20 cellular contexts compared by ENCODE assay signal in the genomic region with DNA sequence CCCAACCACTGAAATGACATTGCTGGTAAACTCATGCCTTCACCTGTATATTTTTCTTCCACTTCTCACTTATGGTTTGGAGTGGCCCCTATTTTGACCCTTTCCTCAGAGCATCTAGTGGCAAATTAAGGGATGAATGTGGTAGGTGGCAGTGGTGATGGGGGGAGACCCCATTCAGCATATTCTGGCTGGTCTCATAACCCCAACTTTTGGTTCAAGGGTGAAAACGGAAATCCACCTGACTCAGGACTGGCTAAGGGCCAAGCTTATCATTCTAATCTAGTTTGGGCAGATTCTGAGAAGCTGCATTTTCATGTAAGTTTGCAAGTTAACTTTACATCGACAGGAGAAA. TPM values are rescaled to one million over a fixed set of nuclear protein-coding genes. Genes with fewer than 3 reads are reported as not detected.
DNase-seq lines count a peak whose midpoint lies in the region; ATAC-seq and TF ChIP-seq lines count a peak whose summit lies in the region.
"Had no signal": no experiment of that assay in that cellular context is flagged by ENCODE, and none has a peak within 500 bp of the region (broad histone marks: within the 10 kb centered on the region; RNA-seq: fewer than 3 reads in every experiment).

No MANE protein-coding gene starts in this region.

- no peaks in the 10 kb centered on the region for H3K27me3 ChIP-seq in PC-3 (ENCODE audit: low read length)
- H3K27me3 ChIP-seq: adrenal gland had no signal

- H3K4me2 ChIP-seq in PC-3 (ENCODE audit: low read length), result no peak overlapping the region

- no peaks in the 10 kb centered on the region for H3K79me2 ChIP-seq in PC-3 (ENCODE audit: low read length)

- H3K27ac Mint-ChIP-seq in activated naive CD4-positive, alpha-beta T cell treated with anti-CD3 and anti-CD28 coated beads for 36 hours, result peak overlapping the region; percentile 57
- H3K27ac Mint-ChIP-seq in activated T-helper 1 cell treated with anti-CD3 and anti-CD28 coated beads, Interleukin-12 subunit alpha, Interleukin-12 subunit beta, Interleukin-2, Interleukin-4 antibody, amounts not matched to agents 30 ng/mL and 10 ng/mL and 1 ng/mL, durations not matched to agents 14 hours and 24 hours and 36 hours, result peak overlapping the region; percentile 81

- no peaks in the 10 kb centered on the region for H3K9me2 ChIP-seq in PC-3 (replicated peaks; ENCODE audit: low read length)

- no peak for TF ChIP-seq CTCF in PC-3 (conservative IDR thresholded peaks at IDR 0.05; ENCODE audit: low read depth, low read length)

- no peak overlapping the region for H3K9ac ChIP-seq in PC-3 (ENCODE audit: low read length)

- ATAC-seq in PC-3 (no peak), GM18511 (IDR thresholded peaks at IDR 0.05; ENCODE audit: unreplicated experiment) (no peak), GM21529 (IDR thresholded peaks at IDR 0.05; ENCODE audit: unreplicated experiment) (no peak)
- ATAC-seq: left ventricle myocardium superior, Right ventricle myocardium inferior had no signal

- no peaks in the 10 kb centered on the region for H3K9me3 Mint-ChIP-seq in activated naive CD4-positive, alpha-beta T cell treated with anti-CD3 and anti-CD28 coated beads for 36 hours
- peaks cover 4% of the 10 kb centered on the region for H3K9me3 Mint-ChIP-seq in activated T-helper 1 cell treated with anti-CD3 and anti-CD28 coated beads, Interleukin-12 subunit alpha, Interleukin-12 subunit beta, Interleukin-2, Interleukin-4 antibody, amounts not matched to agents 30 ng/mL and 10 ng/mL and 1 ng/mL, durations not matched to agents 14 hours and 24 hours and 36 hours
- H3K9me3 Mint-ChIP-seq: CD4-positive, alpha-beta memory T cell had no signal

- H3K4me1 Mint-ChIP-seq in activated naive CD4-positive, alpha-beta T cell treated with anti-CD3 and anti-CD28 coated beads for 36 hours (ENCODE audit: low read depth), result peaks cover 17% of the 10 kb centered on the region
- peaks cover 38% of the 10 kb centered on the region for H3K4me1 Mint-ChIP-seq in activated T-helper 1 cell treated with anti-CD3 and anti-CD28 coated beads, Interleukin-12 subunit alpha, Interleukin-12 subunit beta, Interleukin-2, Interleukin-4 antibody, amounts not matched to agents 30 ng/mL and 10 ng/mL and 1 ng/mL, durations not matched to agents 14 hours and 24 hours and 36 hours (ENCODE audit: low read depth)

- H3K4me1 ChIP-seq in PC-3 (ENCODE audit: insufficient read depth, low read length), result no peaks in the 10 kb centered on the region; the same call in 1 of the 2 replicates
- H3K4me1 ChIP-seq: adrenal gland had no signal

- H2AFZ ChIP-seq in PC-3 (ENCODE audit: low read length), result no peak overlapping the region

- H3K9me3 ChIP-seq in PC-3 (ENCODE audit: low read length), result no peaks in the 10 kb centered on the region
- H3K9me3 ChIP-seq: adrenal gland had no signal

- no peaks in the 10 kb centered on the region for H3F3A ChIP-seq in PC-3 (ENCODE audit: low read length, unreplicated experiment)

- H3K4me3 ChIP-seq in PC-3 (ENCODE audit: low read length), result no peak overlapping the region
- H3K4me3 ChIP-seq: adrenal gland had no signal

- DNase-seq in activated naive CD4-positive, alpha-beta T cell treated with anti-CD3 and anti-CD28 coated beads for 36 hours, result peak; percentile 46
- DNase-seq in activated naive CD4-positive, alpha-beta T cell treated with Interleukin-2 at 50 U/mL for 16 hours, result no peak
- DNase-seq in PC-3 (peak; percentile 9), NK-92 (lab: John Stamatoyannopoulos, UW; ENCODE audit: unreplicated experiment) (no peak)
- DNase-seq in activated T-helper 1 cell treated with anti-CD3 and anti-CD28 coated beads, Interleukin-12 subunit alpha, Interleukin-12 subunit beta, Interleukin-2, Interleukin-4 antibody, amounts not matched to agents 30 ng/mL and 10 ng/mL and 1 ng/mL, durations not matched to agents 14 hours and 24 hours and 36 hours (ENCODE audit: low spot score), result no peak
- DNase-seq in stimulated activated CD8-positive, alpha-beta memory T cell treated with anti-CD3 and anti-CD28 coated beads, Interleukin-4, amount 100 ng/mL, for 48 hours, result peak; percentile 61
- DNase-seq: adrenal gland, caudate nucleus, DMS79 treated with DMSO at 0.1 percent for 48 hours, left ventricle myocardium superior, NCI-H187 treated with DMSO at 0.1 percent for 48 hours, NCI-H446 treated with DMSO at 0.1 percent for 48 hours, WERI-Rb-1 had no signal

- no peaks in the 10 kb centered on the region for H3K36me3 ChIP-seq in PC-3 (ENCODE audit: low read depth, low read length)
- H3K36me3 ChIP-seq: adrenal gland, WERI-Rb-1 had no signal

- H4K20me1 ChIP-seq in PC-3 (ENCODE audit: low read length), result no peaks in the 10 kb centered on the region

- no TSS peak for BruUV-seq in PC-3 (replicated peaks; lab: Mats Ljungman, UMichigan)

- H3K27ac ChIP-seq in PC-3 (ENCODE audit: low read length), result no peak overlapping the region
- H3K27ac ChIP-seq: adrenal gland, HL-60, WERI-Rb-1 had no signal

- CTCF ChIA-PET in activated naive CD4-positive, alpha-beta T cell treated with anti-CD3 and anti-CD28 coated beads for 36 hours (lab: Charles Lee), result interaction anchor here (0.6 to 1.9 kb wide), 4 partner anchors 15 to 217 kb away, joined by 3 to 5 read pairs (median 4); no protein-coding TSS in a partner anchor
- CTCF ChIA-PET in PC-3 (lab: Charles Lee), result no interaction called here

- no peaks in the 10 kb centered on the region for H3K36me3 Mint-ChIP-seq in activated naive CD4-positive, alpha-beta T cell treated with anti-CD3 and anti-CD28 coated beads for 36 hours (ENCODE audit: low read depth)
- H3K36me3 Mint-ChIP-seq in activated T-helper 1 cell treated with anti-CD3 and anti-CD28 coated beads, Interleukin-12 subunit alpha, Interleukin-12 subunit beta, Interleukin-2, Interleukin-4 antibody, amounts not matched to agents 30 ng/mL and 10 ng/mL and 1 ng/mL, durations not matched to agents 14 hours and 24 hours and 36 hours (ENCODE audit: low read depth), result peaks cover 3% of the 10 kb centered on the region
- H3K36me3 Mint-ChIP-seq: CD4-positive, alpha-beta memory T cell; IgD-negative memory B cell had no signal

- POLR2A ChIA-PET in PC-3 (lab: Charles Lee; ENCODE audit: unreplicated experiment), result interaction anchor here (0.5 kb wide), 1 partner anchor 74 kb away, joined by 7 read pairs; no protein-coding TSS in a partner anchor

- no peaks in the 10 kb centered on the region for H3K27me3 Mint-ChIP-seq in activated naive CD4-positive, alpha-beta T cell treated with anti-CD3 and anti-CD28 coated beads for 36 hours (ENCODE audit: low read depth)
- peaks cover 1% of the 10 kb centered on the region for H3K27me3 Mint-ChIP-seq in activated T-helper 1 cell treated with anti-CD3 and anti-CD28 coated beads, Interleukin-12 subunit alpha, Interleukin-12 subunit beta, Interleukin-2, Interleukin-4 antibody, amounts not matched to agents 30 ng/mL and 10 ng/mL and 1 ng/mL, durations not matched to agents 14 hours and 24 hours and 36 hours (ENCODE audit: insufficient read depth)

- no peak overlapping the region for H3K4me3 Mint-ChIP-seq in activated naive CD4-positive, alpha-beta T cell treated with anti-CD3 and anti-CD28 coated beads for 36 hours
- H3K4me3 Mint-ChIP-seq in activated T-helper 1 cell treated with anti-CD3 and anti-CD28 coated beads, Interleukin-12 subunit alpha, Interleukin-12 subunit beta, Interleukin-2, Interleukin-4 antibody, amounts not matched to agents 30 ng/mL and 10 ng/mL and 1 ng/mL, durations not matched to agents 14 hours and 24 hours and 36 hours, result peak overlapping the region; percentile 11
- H3K4me3 Mint-ChIP-seq: IgD-negative memory B cell had no signal

- intact Hi-C loops in activated naive CD4-positive, alpha-beta T cell treated with anti-CD3 and anti-CD28 coated beads for 36 hours (cut with micrococcal nuclease), result loop anchor here (2.0 to 5.0 kb wide), 2 partner anchors 72 to 150 kb away; no protein-coding TSS in a partner anchor
- intact Hi-C loops in PC-3 (cut with micrococcal nuclease), result no loop called here
- intact Hi-C loops in activated T-helper 1 cell treated with anti-CD3 and anti-CD28 coated beads, Interleukin-12 subunit alpha, Interleukin-12 subunit beta, Interleukin-2, Interleukin-4 antibody, amounts not matched to agents 30 ng/mL and 10 ng/mL and 1 ng/mL, durations not matched to agents 14 hours and 24 hours and 36 hours (cut with micrococcal nuclease), result loop anchor here (1.0 to 5.0 kb wide), 3 partner anchors 34 to 269 kb away; no protein-coding TSS in a partner anchor

RNA-seq across cellular contexts. Expression of gene NSUN7, which starts 47.0 kb away (rescaled TPM):
- under 1 TPM; 0.19 to 0.27 TPM for total RNA-seq in activated naive CD4-positive, alpha-beta T cell treated with anti-CD3 and anti-CD28 coated beads for 36 hours
- total RNA-seq in PC-3 (2014; rRNA removed), result 4.2 and 6.7 TPM in 2 replicates
- total RNA-seq in activated T-helper 1 cell treated with anti-CD3 and anti-CD28 coated beads, Interleukin-12 subunit alpha, Interleukin-12 subunit beta, Interleukin-2, Interleukin-4 antibody, amounts not matched to agents 30 ng/mL and 10 ng/mL and 1 ng/mL, durations not matched to agents 14 hours and 24 hours and 36 hours, result 0.23 and 0.66 TPM in 2 replicates
- total RNA-seq: CD4-positive, alpha-beta memory T cell; H4 had no signal

Comparison
In these comparisons a context has a peak if more than half of its experiments do, and no peak if none do; other contexts are left out.
1. DNase-seq: peak in activated naive CD4-positive, alpha-beta T cell treated with anti-CD3 and anti-CD28 coated beads for 36 hours (single experiment), PC-3 (single experiment) and stimulated activated CD8-positive, alpha-beta memory T cell treated with anti-CD3 and anti-CD28 coated beads, Interleukin-4, amount 100 ng/mL, for 48 hours (single experiment); none in activated naive CD4-positive, alpha-beta T cell treated with Interleukin-2 at 50 U/mL for 16 hours (single experiment), activated T-helper 1 cell treated with anti-CD3 and anti-CD28 coated beads, Interleukin-12 subunit alpha, Interleukin-12 subunit beta, Interleukin-2, Interleukin-4 antibody, amounts not matched to agents 30 ng/mL and 10 ng/mL and 1 ng/mL, durations not matched to agents 14 hours and 24 hours and 36 hours (single experiment) and NK-92 (single experiment).